17 cellular contexts compared by ENCODE assay signal in genomic region chr10:17236468-17236886, GRCh38. TPM values are rescaled to one million over a fixed set of nuclear protein-coding genes. Genes with fewer than 3 reads are reported as not detected.
DNase-seq lines count a peak whose midpoint lies in the region; TF ChIP-seq lines count a peak whose summit lies in the region.
"Had no signal": no experiment of that assay in that cellular context is flagged by ENCODE, and none has a peak within 500 bp of the region (broad histone marks: within the 10 kb centered on the region; RNA-seq: fewer than 3 reads in every experiment).

No MANE protein-coding gene starts in this region.

- TF ChIP-seq EP300 in tibial nerve (IDR thresholded peaks at IDR 0.05): no peak

- peak overlapping the region; percentile 19 for H3K27ac ChIP-seq in cardiac muscle cell
- H3K27ac ChIP-seq in right atrium auricular region: no peak overlapping the region
- H3K27ac ChIP-seq in mesodermal cell (ENCODE audit: low read depth, low read length, severe bottlenecking): peak overlapping the region; percentile 77
- peak overlapping the region; percentile 22 to 100 (median 98) for H3K27ac ChIP-seq in tibial nerve
- H3K27ac ChIP-seq in ascending aorta: no peak overlapping the region
- H3K27ac ChIP-seq: VCaP had no signal

- TF ChIP-seq CTCF in cardiac muscle cell (IDR thresholded peaks at IDR 0.05; ENCODE audit: low read depth, low read length) (no peak), right atrium auricular region (IDR thresholded peaks at IDR 0.05) (no peak), cardiac fibroblast (IDR thresholded peaks at IDR 0.05; ENCODE audit: low read depth, low read length) (no peak), tibial nerve (IDR thresholded peaks at IDR 0.05) (no peak), ascending aorta (IDR thresholded peaks at IDR 0.05) (no peak)

- 20% methylated on average over 1 of the region's 1 CpG; no CpG with 5 or more reads in 1 of the 2 experiments for WGBS in mesodermal cell (ENCODE audit: insufficient coverage in 2 of 2), 2 experiments
- WGBS in tibial nerve, 2 donors: 21 to 44% methylated on average over 1 of the region's 1 CpG

- H3K4me3 ChIP-seq in cardiac muscle cell: no peak overlapping the region
- no peak overlapping the region for H3K4me3 ChIP-seq in right atrium auricular region
- H3K4me3 ChIP-seq in cardiac fibroblast (replicated peaks in 1 of 2; ENCODE audit: low read depth in 2 of 2, low read length in 2 of 2): no peak overlapping the region
- H3K4me3 ChIP-seq in mesodermal cell (ENCODE audit: extremely low read depth, insufficient read depth, low read length, poor library complexity, severe bottlenecking): peak overlapping the region; percentile 98
- peak overlapping the region in 2 of 4 donors; percentile 3 to 78 for H3K4me3 ChIP-seq in tibial nerve
- peak overlapping the region in 1 of 2 donors; percentile 87 for H3K4me3 ChIP-seq in ascending aorta
- H3K4me3 ChIP-seq: K562 had no signal

- no peak for DNase-seq in cardiac muscle cell (ENCODE audit: low read depth in 1 of 2, low spot score in 1 of 2)
- DNase-seq in right atrium auricular region (ENCODE audit: low spot score): no peak
- DNase-seq in cardiac fibroblast (ENCODE audit: low read depth in 2 of 2): peak; percentile 37 to 57
- no peak for DNase-seq in tibial nerve (ENCODE audit: low spot score in 2 of 2)
- DNase-seq in ascending aorta (ENCODE audit: low spot score in 2 of 2): no peak
- DNase-seq in DMS114 treated with DMSO at 0.1 percent for 48 hours (lab: John Stamatoyannopoulos, UW; ENCODE audit: unreplicated experiment): no peak
- no peak for DNase-seq in NCI-H69 (lab: John Stamatoyannopoulos, UW)
- DNase-seq: activated CD4-positive, alpha-beta memory T cell treated with anti-CD3 and anti-CD28 coated beads, Interleukin-2, amount 10 ng/mL, durations not matched to agents 7 days and 5 days; aorta; Calu3; GOT3; NCI-H2107; NCI-H774; stimulated activated naive CD4-positive, alpha-beta T cell treated with Interleukin-2 at 50 U/mL for 16 hours had no signal

- H3K9me3 ChIP-seq in cardiac muscle cell (ENCODE audit: low read depth) (no peaks in the 10 kb centered on the region), right atrium auricular region (no peaks in the 10 kb centered on the region), mesodermal cell (ENCODE audit: control insufficient read depth, low read length) (no peaks in the 10 kb centered on the region), tibial nerve (no peaks in the 10 kb centered on the region), ascending aorta (no peaks in the 10 kb centered on the region)

- intact Hi-C loops in ascending aorta (cut with DNase I): no loop called here

- H3K36me3 ChIP-seq in cardiac muscle cell: peaks cover 64% of the 10 kb centered on the region
- H3K36me3 ChIP-seq in right atrium auricular region: peaks cover 61% of the 10 kb centered on the region
- H3K36me3 ChIP-seq in mesodermal cell (ENCODE audit: control insufficient read depth, insufficient read depth, low read length): peaks cover 58% of the 10 kb centered on the region
- H3K36me3 ChIP-seq in tibial nerve: peaks cover 16 to 73% (median 30%) of the 10 kb centered on the region in 3 donors
- peaks cover 47 to 62% of the 10 kb centered on the region in 2 donors for H3K36me3 ChIP-seq in ascending aorta

- no peak for TF ChIP-seq POLR2A in tibial nerve (IDR thresholded peaks at IDR 0.05)

- H3K27me3 ChIP-seq in cardiac muscle cell (no peaks in the 10 kb centered on the region), right atrium auricular region (no peaks in the 10 kb centered on the region), tibial nerve (no peaks in the 10 kb centered on the region), ascending aorta (no peaks in the 10 kb centered on the region)

- H3K4me1 ChIP-seq in cardiac muscle cell (ENCODE audit: low read depth): no peaks in the 10 kb centered on the region
- peaks cover 0 to 44% of the 10 kb centered on the region in 2 donors for H3K4me1 ChIP-seq in right atrium auricular region
- H3K4me1 ChIP-seq in mesodermal cell (ENCODE audit: control insufficient read depth, insufficient read depth, low read length, poor library complexity, severe bottlenecking): no peaks in the 10 kb centered on the region
- H3K4me1 ChIP-seq in tibial nerve: peaks cover 0 to 70% (median 37%) of the 10 kb centered on the region in 4 donors
- peaks cover 12 to 49% of the 10 kb centered on the region in 2 donors for H3K4me1 ChIP-seq in ascending aorta

RNA-seq across cellular contexts. Expression of gene VIM, which starts 8.4 kb away (rescaled TPM):
- total RNA-seq in cardiac muscle cell (904 and 1,157 TPM in 2 replicates), right atrium auricular region (1,000 to 10,000 TPM; 1,022 to 1,600 TPM), tibial nerve (1,000 to 10,000 TPM; 6,350 to 8,587 (median 8,002) TPM), ascending aorta (6,230 TPM)
- 258 and 383 TPM in 2 replicates for polyA plus RNA-seq in cardiac muscle cell
- 9,893 TPM for polyA plus RNA-seq in mesodermal cell (2013, experiment 1 of 2)
- polyA plus RNA-seq in mesodermal cell (2013, experiment 2 of 2): 9,295 TPM

RNA-seq across cellular contexts. Expression of gene TRDMT1, which starts 35.0 kb away (rescaled TPM):
- total RNA-seq in cardiac muscle cell (5.7 and 10.1 TPM in 2 replicates), right atrium auricular region (1 to 10 TPM; 3.8 to 5.0 TPM), tibial nerve (10 to 100 TPM; 12.9 to 17.5 (median 16.0) TPM), ascending aorta (5.7 TPM)
- 3.9 and 7.9 TPM in 2 replicates for polyA plus RNA-seq in cardiac muscle cell
- polyA plus RNA-seq in mesodermal cell (2013, experiment 1 of 2): 7.9 TPM
- polyA plus RNA-seq in mesodermal cell (2013, experiment 2 of 2): 6.1 TPM

Comparison
In these comparisons a context has a peak if more than half of its experiments do, and no peak if none do; other contexts are left out.
1. H3K27ac ChIP-seq: peak in cardiac muscle cell (single experiment), mesodermal cell (single experiment) and tibial nerve (4 of 4); none in right atrium auricular region (0 of 2) and ascending aorta (0 of 2).
2. DNase-seq: peak in cardiac fibroblast (2 of 2); none in cardiac muscle cell (0 of 2), right atrium auricular region (single experiment), tibial nerve (0 of 2), ascending aorta (0 of 2), DMS114 treated with DMSO at 0.1 percent for 48 hours (single experiment) and NCI-H69 (single experiment).